ENCODE assay signal across 10 cellular contexts in the genomic region with DNA sequence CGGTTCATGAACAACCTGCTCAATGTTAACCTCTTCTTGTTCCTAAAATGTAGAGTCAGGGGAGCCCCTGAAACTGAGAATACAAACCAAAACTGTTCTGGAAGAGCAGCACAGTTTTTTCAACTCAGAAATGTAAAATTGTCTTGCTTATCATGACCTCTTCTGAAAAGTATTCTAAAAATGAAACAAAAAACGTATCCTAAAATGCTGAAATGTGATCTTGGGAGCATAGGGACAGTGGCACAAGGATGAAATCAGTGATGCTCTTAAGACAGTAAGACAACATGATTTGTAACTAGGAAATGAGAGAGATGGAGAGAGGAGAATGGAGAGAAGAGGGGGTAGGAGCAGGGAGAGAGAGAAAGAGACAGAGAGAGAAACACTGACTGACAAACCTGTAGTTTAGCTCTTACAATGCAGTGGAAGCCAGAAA. TPM values are rescaled to one million over a fixed set of nuclear protein-coding genes. Genes with fewer than 3 reads are reported as not detected.
A peak's percentile ranks its signal among the peaks of the same experiment; 100 is the strongest.
DNase-seq lines count a peak whose midpoint lies in the region; ATAC-seq lines count a peak whose summit lies in the region.
"Had no signal": no experiment of that assay in that cellular context is flagged by ENCODE, and none has a peak within 500 bp of the region (broad histone marks: within the 10 kb centered on the region; RNA-seq: fewer than 3 reads in every experiment).

No MANE protein-coding gene starts in this region.

- DNase-seq in EL (peak; percentile 35), T-helper 17 cell (no peak), NCI-H1092 treated with DMSO at 0.1 percent for 48 hours (lab: John Stamatoyannopoulos, UW) (no peak), T-cell (no peak), GM19240 (ENCODE audit: insufficient read length, low spot score) (no peak)
- no peak for DNase-seq in activated CD8-positive, alpha-beta memory T cell treated with anti-CD3 and anti-CD28 coated beads, Interleukin-2, amount 50 U/mL, for 48 hours
- DNase-seq: stimulated activated CD4-positive, alpha-beta T cell treated with anti-CD3 and anti-CD28 coated beads, Interleukin-4, amount 100 ng/mL, for 1 hour had no signal

- peaks cover 49% of the 10 kb centered on the region for H3K4me1 Mint-ChIP-seq in T-helper 17 cell
- peaks cover 39 to 72% (median 56%) of the 10 kb centered on the region in 3 donors for H3K4me1 Mint-ChIP-seq in T-cell

- H3K4me3 ChIP-seq in mucosa of stomach (ENCODE audit: low read length), result peak overlapping the region; percentile 51

- ATAC-seq in GM21528 (IDR thresholded peaks at IDR 0.05; ENCODE audit: low FRiP score, unreplicated experiment) (peak; percentile 58), T-helper 17 cell (no peak), T-cell (replicated peaks in 1 of 4) (no peak)

- POLR2A ChIA-PET in T-cell (lab: Charles Lee), result no interaction called here

- H3K9ac ChIP-seq in mucosa of stomach (ENCODE audit: low read length), result peak overlapping the region; percentile 60

- CTCF ChIA-PET in T-cell (lab: Charles Lee), result interaction anchor here in 1 of 2 donors (0.6 kb wide), 1 partner anchor 54 kb away, joined by 3 read pairs; no protein-coding TSS in a partner anchor

- H3K27ac Mint-ChIP-seq in T-helper 17 cell (peak overlapping the region; percentile 96), T-cell (peak overlapping the region in 1 of 2 donors; percentile 43)
- H3K27ac Mint-ChIP-seq: IgD-negative memory B cell had no signal

- H3K4me3 Mint-ChIP-seq in T-helper 17 cell, result peak overlapping the region; percentile 61
- no peak overlapping the region for H3K4me3 Mint-ChIP-seq in T-cell

- H3K27me3 ChIP-seq in mucosa of stomach (ENCODE audit: control insufficient read depth, insufficient read depth, low read length), result no peaks in the 10 kb centered on the region

- peaks cover 43% of the 10 kb centered on the region for H3K4me1 ChIP-seq in mucosa of stomach (ENCODE audit: control insufficient read depth, insufficient read depth, low read length)

- H3K36me3 Mint-ChIP-seq in T-helper 17 cell (ENCODE audit: low read depth) (peaks cover 10% of the 10 kb centered on the region), T-cell (peaks cover 42% of the 10 kb centered on the region)

- H3K36me3 ChIP-seq in mucosa of stomach (ENCODE audit: control insufficient read depth, insufficient read depth, low read length), result no peaks in the 10 kb centered on the region

- H3K27me3 Mint-ChIP-seq in T-helper 17 cell (no peaks in the 10 kb centered on the region), T-cell (no peaks in the 10 kb centered on the region)
- H3K27me3 Mint-ChIP-seq: IgD-negative memory B cell had no signal

- H3K9me3 ChIP-seq in T-helper 17 cell (ENCODE audit: control insufficient read depth, low read length, poor library complexity, severe bottlenecking) (no peaks in the 10 kb centered on the region), mucosa of stomach (ENCODE audit: control insufficient read depth, low read length) (no peaks in the 10 kb centered on the region)

- H3K9me3 Mint-ChIP-seq in T-cell, result no peaks in the 10 kb centered on the region
- H3K9me3 Mint-ChIP-seq: IgD-negative memory B cell had no signal

RNA-seq across cellular contexts. Expression of gene NCOA7, which starts 27.5 kb away (rescaled TPM):
- total RNA-seq in T-helper 17 cell, result 10 to 100 TPM; 49.5 to 62.4 TPM
- 10 to 100 TPM; 40.3 to 51.6 (median 46.4) TPM for total RNA-seq in T-cell
